In the genomic region with DNA sequence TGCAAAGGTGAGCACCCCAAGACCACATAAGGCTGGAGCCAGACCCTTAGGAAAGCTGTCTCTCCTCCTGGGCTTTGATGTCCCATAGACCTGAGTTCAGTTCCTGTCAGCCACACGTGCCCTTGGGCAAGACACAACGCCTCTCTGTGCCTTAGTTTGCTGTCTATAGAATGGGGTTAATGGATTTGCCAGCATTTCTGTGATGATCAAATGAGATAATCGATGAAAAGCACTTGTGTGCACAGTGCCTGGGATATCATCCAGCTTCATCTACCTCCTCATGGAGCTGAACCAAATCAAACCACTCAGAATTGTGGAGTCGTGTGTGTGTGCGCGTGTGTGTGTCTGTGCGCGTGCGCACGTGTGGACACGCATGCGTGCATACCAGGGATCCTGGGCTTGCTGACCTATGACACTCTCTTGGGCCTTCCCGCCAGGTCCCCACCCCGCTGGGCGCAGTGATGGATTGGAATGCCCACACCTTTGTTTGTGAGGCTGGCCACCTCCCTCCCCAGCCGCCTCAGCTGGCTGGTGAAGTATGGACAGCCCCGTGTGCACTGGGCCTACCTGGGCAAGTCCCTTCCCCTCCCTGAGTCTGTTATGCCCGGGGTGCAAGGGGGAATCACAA, we compare ENCODE assay signal across 24 cellular contexts. TPM values are rescaled to one million over a fixed set of nuclear protein-coding genes. Genes with fewer than 3 reads are reported as not detected.
A peak's percentile ranks its signal among the peaks of the same experiment; 100 is the strongest.
DNase-seq lines count a peak whose midpoint lies in the region; ATAC-seq, FAIRE-seq and TF ChIP-seq lines count a peak whose summit lies in the region.
"Had no signal": no experiment of that assay in that cellular context is flagged by ENCODE, and none has a peak within 500 bp of the region (broad histone marks: within the 10 kb centered on the region; RNA-seq: fewer than 3 reads in every experiment).

No MANE protein-coding gene starts in this region.

- peaks cover 0 to 10% of the 10 kb centered on the region in 2 experiments; a peak in 1 of 5 replicates for H3K4me1 ChIP-seq in K562 (replicated peaks in 1 of 2; ENCODE audit: control insufficient read depth in 2 of 2, insufficient read depth in 2 of 2, low read length in 2 of 2)
- H3K4me1 ChIP-seq in HepG2 (ENCODE audit: insufficient read depth, low read length), result peaks cover 62% of the 10 kb centered on the region
- H3K4me1 ChIP-seq in spleen, result peaks cover 3 to 33% (median 23%) of the 10 kb centered on the region in 6 donors
- H3K4me1 ChIP-seq: gastrocnemius medialis had no signal

- no TSS peak for BruUV-seq in K562 (replicated peaks; lab: Mats Ljungman, UMichigan)
- BruUV-seq in HepG2 (replicated peaks; lab: Mats Ljungman, UMichigan), result no TSS peak

- DNase-seq in HT-29 (ENCODE audit: low spot score), result peak; percentile 83
- DNase-seq in K562 (ENCODE audit: extremely low read depth in 1 of 4, low spot score in 3 of 4), result no peak
- DNase-seq in HepG2 (ENCODE audit: low spot score), result no peak
- DNase-seq in spleen, result peak; percentile 68
- no peak for DNase-seq in NOMO-1 treated with DMSO at 0.1 percent for 48 hours (lab: John Stamatoyannopoulos, UW; ENCODE audit: unreplicated experiment)
- DNase-seq: activated CD4-positive, alpha-beta memory T cell treated with anti-CD3 and anti-CD28 coated beads for 36 hours; activated naive CD8-positive, alpha-beta T cell treated with anti-CD3 and anti-CD28 coated beads for 36 hours; AML-193; gastrocnemius medialis; HCEC 1CT; kidney glomerular epithelial cell; NCI-H146; NCI-H2171; NCI-H82; stimulated activated CD4-positive, alpha-beta T cell treated with anti-CD3 and anti-CD28 coated beads, Interleukin-15, amount 100 ng/mL, for 24 hours; T-helper 17 cell; tibial artery; WERI-Rb-1 had no signal

- TF ChIP-seq RAD21 in K562 (CRISPR knock-in tag; conservative IDR thresholded peaks at IDR 0.05 in 1 of 2, IDR thresholded peaks at IDR 0.05 in 1 of 2) (no peak), HepG2 (CRISPR knock-in tag; IDR thresholded peaks at IDR 0.05) (no peak)

- H3K4me3 ChIP-seq in K562, result no peak overlapping the region
- H3K4me3 ChIP-seq in HepG2 (replicated peaks in 1 of 3; ENCODE audit: insufficient read depth in 1 of 3, low read depth in 2 of 3, low read length in 3 of 3), result no peak overlapping the region
- H3K4me3 ChIP-seq in spleen, result no peak overlapping the region
- H3K4me3 ChIP-seq: gastrocnemius medialis, right atrium auricular region, tibial artery had no signal

- H3K9me3 ChIP-seq in K562 (replicated peaks; ENCODE audit: control insufficient read depth, insufficient read depth, low read depth, low read length), result peaks cover 7% of the 10 kb centered on the region
- 0 out of 2 replicates have a peak, but pooled peaks cover 7% of the 10 kb centered on the region for H3K9me3 ChIP-seq in HepG2 (ENCODE audit: low read length)
- H3K9me3 ChIP-seq in spleen, result peaks cover 0 to 16% (median 12%) of the 10 kb centered on the region in 8 donors
- H3K9me3 ChIP-seq: gastrocnemius medialis had no signal

- POLR2A ChIA-PET in K562 (lab: Yijun Ruan, JAX) (interaction anchor here (0.6 to 1.2 kb wide), 3 partner anchors 8 to 11 kb away, joined by 3 read pairs; no protein-coding TSS in a partner anchor), HepG2 (lab: Yijun Ruan, JAX) (no interaction called here)

- CTCF ChIA-PET in K562 (lab: Yijun Ruan, JAX; ENCODE audit: low intra/inter-chr PET ratio) (no interaction called here), HepG2 (lab: Yijun Ruan, JAX; ENCODE audit: low intra/inter-chr PET ratio, low total read pairs) (no interaction called here)

- TF ChIP-seq POLR2A in K562 (conservative IDR thresholded peaks at IDR 0.05) (no peak), HepG2 (IDR thresholded peaks at IDR 0.05; ENCODE audit: insufficient read depth in 1 of 2, low read depth in 2 of 2, low read length in 2 of 2) (no peak), spleen (IDR thresholded peaks at IDR 0.05) (no peak)

- no peak for TF ChIP-seq EP300 in K562 (IDR thresholded peaks at IDR 0.05; ENCODE audit: low read length)
- no peak for TF ChIP-seq EP300 in HepG2 (IDR thresholded peaks at IDR 0.05; ENCODE audit: low read depth in 2 of 2, low read length in 2 of 2)
- no peak for TF ChIP-seq EP300 in HepG2 (CRISPR knock-in tag; IDR thresholded peaks at IDR 0.05; ENCODE audit: borderline replicate concordance)

- H2AFZ ChIP-seq in K562 (ENCODE audit: low read depth, low read length), result no peak overlapping the region
- no peak overlapping the region for H2AFZ ChIP-seq in HepG2 (ENCODE audit: low read length)

- H3K27me3 ChIP-seq in K562 (ENCODE audit: control insufficient read depth in 2 of 2, insufficient read depth in 2 of 2, low read length in 2 of 2) (peaks cover 7 to 43% of the 10 kb centered on the region in 2 experiments; a peak in 4 of 5 replicates), HepG2 (ENCODE audit: control insufficient read depth in 1 of 2, insufficient read depth in 2 of 2, low read length in 2 of 2) (no peaks in the 10 kb centered on the region), spleen (replicated peaks in 1 of 7) (peaks cover 0 to 11% (median 8%) of the 10 kb centered on the region in 7 donors)

- FAIRE-seq in K562 (lab: Jason Lieb, UNC) (no peak), HepG2 (lab: Jason Lieb, UNC) (no peak)
- FAIRE-seq: G401.6 had no signal

- H3K27ac ChIP-seq in K562 (ENCODE audit: extremely low read depth, low read depth, low read length) (no peak overlapping the region), HepG2 (ENCODE audit: extremely low read length, insufficient read depth, low read length) (no peak overlapping the region), spleen (no peak overlapping the region)
- H3K27ac ChIP-seq: gastrocnemius medialis, right atrium auricular region, tibial artery, WERI-Rb-1 had no signal

- H3K9me1 ChIP-seq in K562 (ENCODE audit: control insufficient read depth, insufficient read depth, low read length), result no peaks in the 10 kb centered on the region

- intact Hi-C loops in K562 (cut with micrococcal nuclease) (loop anchor here (10.0 kb wide), 1 partner anchor 721 kb away; no protein-coding TSS in a partner anchor), HepG2 (cut with micrococcal nuclease; ENCODE audit: unreplicated experiment) (loop anchor here (2.0 kb wide), 1 partner anchor 31 kb away; a partner anchor contains a TSS), spleen (cut with DNase I; ENCODE audit: low total_unique reads) (no loop called here)

- 23% methylated on average over 18 of the region's 18 CpGs for WGBS in K562 (ENCODE audit: insufficient coverage, low coverage, missing lambda C conversion rate)
- 27% methylated on average over 8 of the region's 18 CpGs for WGBS in HepG2 (ENCODE audit: low lambda C conversion rate)
- 91 to 94% (median 92%) methylated on average over 18 of the region's 18 CpGs for WGBS in spleen, 5 donors

- TF ChIP-seq CTCF in K562 (IDR thresholded peaks at IDR 0.05 in 2 of 3, conservative IDR thresholded peaks at IDR 0.05 in 1 of 3; ENCODE audit: insufficient read depth in 2 of 3, low read depth in 1 of 3, low read length in 3 of 3), result no peak
- TF ChIP-seq CTCF in HepG2 (CRISPR knock-in tag; IDR thresholded peaks at IDR 0.05), result no peak
- no peak for TF ChIP-seq CTCF in spleen (IDR thresholded peaks at IDR 0.05 in 8 of 11, conservative IDR thresholded peaks at IDR 0.05 in 3 of 11)

- H3K79me2 ChIP-seq in K562 (ENCODE audit: control insufficient read depth, insufficient read depth, low read length) (no peaks in the 10 kb centered on the region), HepG2 (ENCODE audit: insufficient read depth, low read length) (no peaks in the 10 kb centered on the region)

- no peak for ATAC-seq in K562
- ATAC-seq in HepG2, result no peak
- no peak for ATAC-seq in GM21367 (IDR thresholded peaks at IDR 0.05; ENCODE audit: unreplicated experiment)
- ATAC-seq in GM21423 (IDR thresholded peaks at IDR 0.05; ENCODE audit: unreplicated experiment), result no peak
- ATAC-seq: gastrocnemius medialis, Panc1, T-helper 17 cell had no signal

- no peak overlapping the region for H3K4me2 ChIP-seq in K562 (ENCODE audit: insufficient read depth, low read length)
- H3K4me2 ChIP-seq in HepG2 (ENCODE audit: low read depth, low read length), result no peak overlapping the region; the same call in 1 of the 2 replicates

- in situ Hi-C loops in K562 (cut with MboI) (no loop called here), HepG2 (cut with HindIII; ENCODE audit: extremely low pct_ligation_motif_present, low pct_unique_long_range_greater_than_20kb) (no loop called here)

- H4K20me1 ChIP-seq in K562 (replicated peaks; ENCODE audit: control insufficient read depth, insufficient read depth, low read length) (no peaks in the 10 kb centered on the region; the same call in 1 of the 2 replicates), HepG2 (ENCODE audit: insufficient read depth, low read length) (no peaks in the 10 kb centered on the region)

- H3K9ac ChIP-seq in K562 (ENCODE audit: insufficient read depth in 1 of 2, low read depth in 2 of 2, low read length in 2 of 2) (peak overlapping the region in 1 of 2 experiments; percentile 43; a peak in 1 of 4 replicates), HepG2 (ENCODE audit: insufficient read depth, low read depth, low read length) (no peak overlapping the region)

- H3K36me3 ChIP-seq in K562 (ENCODE audit: control insufficient read depth, insufficient read depth, low read length) (no peaks in the 10 kb centered on the region), HepG2 (replicated peaks in 1 of 2; ENCODE audit: control insufficient read depth in 1 of 2, insufficient read depth in 2 of 2, low read length in 2 of 2) (no peaks in the 10 kb centered on the region), spleen (peaks cover 0 to 27% (median 0%) of the 10 kb centered on the region in 6 donors)
- H3K36me3 ChIP-seq: gastrocnemius medialis, right atrium auricular region, tibial artery, WERI-Rb-1 had no signal

RNA-seq across cellular contexts. Expression of a gene that starts 5.2 kb away (rescaled TPM):
- 26.7 and 27.6 TPM in 2 replicates for total RNA-seq in HT-29 (2014; rRNA removed; shearing (Covaris generic))
- total RNA-seq in K562 (2011; cell fraction: chromatin; rRNA removed; ENCODE audit: low replicate concordance), result not detected in 2 replicates
- total RNA-seq in K562 (2011; cell fraction: nucleolus; rRNA removed), result not detected in 2 replicates
- not detected in 2 replicates for total RNA-seq in K562 (2011; cell fraction: nucleoplasm; rRNA removed)
- total RNA-seq in K562 (2014; rRNA removed) (not detected in 2 replicates), K562 (2014; rRNA removed; fragmentation: Illumina TruSeq; extraction: Trizol) (not detected in 2 replicates), K562 (2015; rRNA removed; fragmentation: Illumina TruSeq; extraction: Trizol) (not detected in 2 replicates), K562 (2021) (not detected in 2 replicates), HepG2 (2016; rRNA removed; fragmentation: Illumina TruSeq; extraction: Trizol) (not detected in 2 replicates), spleen (1 to 10 TPM; 2.7 to 6.4 (median 3.7) TPM)
- polyA plus RNA-seq in K562 (2011; rRNA removed) (0.03 TPM in 1 of 2 replicates, not detected in the other), K562 (2014; fragmentation: Illumina TruSeq; extraction: Trizol) (not detected in 2 replicates), K562 (2014; fragmentation: Nextera tagmentation; extraction: Ambion mirVana) (under 1 TPM in 1 of 2 experiments, not detected in 1; 0.07 TPM), K562 (2014; rRNA removed) (0.23 TPM in 1 of 2 replicates, not detected in the other), HepG2 (2011; rRNA removed) (not detected in 2 replicates), spleen (1 to 10 TPM in 2 of 3 donors, under 1 TPM in 1; 0.73 to 1.9 (median 1.1) TPM)
- 0.03 TPM in 2 replicates for polyA plus RNA-seq in K562 (2011; cell fraction: cytosol; rRNA removed)
- 0.07 TPM in 1 of 2 replicates, not detected in the other for polyA plus RNA-seq in K562 (2011; cell fraction: nucleus; rRNA removed)
- polyA plus RNA-seq in K562 (2012), result 0.09 and 0.14 TPM in 2 replicates
- polyA minus RNA-seq in K562 (2011; rRNA and poly(A)+ RNA removed), result not detected in 2 replicates
- not detected in 2 replicates for polyA minus RNA-seq in K562 (2011; cell fraction: cytosol; rRNA and poly(A)+ RNA removed)
- polyA minus RNA-seq in K562 (2011; cell fraction: nucleus; rRNA and poly(A)+ RNA removed), result not detected in 2 replicates
- not detected in 2 replicates for total RNA-seq in HepG2 (2016; cell fraction: cytosol; rRNA removed; fragmentation: Illumina TruSeq; extraction: Trizol; ENCODE audit: low read depth)
- total RNA-seq in HepG2 (2016; cell fraction: insoluble cytoplasmic fraction; rRNA removed; fragmentation: Illumina TruSeq; extraction: Trizol), result not detected in 2 replicates
- not detected in 2 replicates for total RNA-seq in HepG2 (2016; cell fraction: membrane; rRNA removed; fragmentation: Illumina TruSeq; extraction: Trizol)
- total RNA-seq in HepG2 (2016; cell fraction: nucleus; rRNA removed; fragmentation: Illumina TruSeq; extraction: Trizol), result not detected in 2 replicates
- polyA plus RNA-seq in HepG2 (2011; cell fraction: cytosol; rRNA removed), result not detected in 2 replicates
- not detected in 2 replicates for polyA plus RNA-seq in HepG2 (2011; cell fraction: nucleus; rRNA removed)
- polyA plus RNA-seq in HepG2 (2012), result not detected in 2 replicates
- polyA plus RNA-seq in HepG2 (2016; cell fraction: cytosol; fragmentation: Illumina TruSeq; extraction: Trizol; ENCODE audit: low read depth), result not detected in 2 replicates
- polyA plus RNA-seq in HepG2 (2016; cell fraction: insoluble cytoplasmic fraction; fragmentation: Illumina TruSeq; extraction: Trizol; ENCODE audit: low read depth), result not detected in 2 replicates
- polyA plus RNA-seq in HepG2 (2016; cell fraction: membrane; fragmentation: Illumina TruSeq; extraction: Trizol; ENCODE audit: low read depth), result not detected in 2 replicates
- polyA plus RNA-seq in HepG2 (2016; cell fraction: nucleus; fragmentation: Illumina TruSeq; extraction: Trizol; ENCODE audit: insufficient read depth, low read depth), result not detected in 2 replicates
- 0.05 TPM in 1 of 2 replicates, not detected in the other for polyA minus RNA-seq in HepG2 (2011; rRNA and poly(A)+ RNA removed; ENCODE audit: low replicate concordance)
- polyA minus RNA-seq in HepG2 (2011; cell fraction: cytosol; rRNA and poly(A)+ RNA removed), result 1.1 TPM in 1 of 2 replicates, not detected in the other
- not detected in 2 replicates for polyA minus RNA-seq in HepG2 (2011; cell fraction: nucleus; rRNA and poly(A)+ RNA removed)
- total RNA-seq: SK-MEL-5 had no signal

RNA-seq across cellular contexts. Expression of a gene that starts 31.6 kb away (rescaled TPM):
- total RNA-seq in HT-29 (2014; rRNA removed; shearing (Covaris generic)), result 6.4 and 7.2 TPM in 2 replicates
- total RNA-seq in K562 (2011; cell fraction: chromatin; rRNA removed; ENCODE audit: low replicate concordance), result 5.5 and 11.9 TPM in 2 replicates
- total RNA-seq in K562 (2011; cell fraction: nucleolus; rRNA removed), result 11.8 and 16.0 TPM in 2 replicates
- 9.7 and 11.1 TPM in 2 replicates for total RNA-seq in K562 (2011; cell fraction: nucleoplasm; rRNA removed)
- 8.5 and 11.8 TPM in 2 replicates for total RNA-seq in K562 (2014; rRNA removed)
- total RNA-seq in K562 (2014; rRNA removed; fragmentation: Illumina TruSeq; extraction: Trizol), result 7.0 and 7.6 TPM in 2 replicates
- 7.9 and 8.1 TPM in 2 replicates for total RNA-seq in K562 (2015; rRNA removed; fragmentation: Illumina TruSeq; extraction: Trizol)
- 10.6 and 11.6 TPM in 2 replicates for total RNA-seq in K562 (2021)
- 6.7 and 11.4 TPM in 2 replicates for polyA plus RNA-seq in K562 (2011; rRNA removed)
- polyA plus RNA-seq in K562 (2011; cell fraction: cytosol; rRNA removed), result 13.4 and 13.5 TPM in 2 replicates
- 5.1 and 5.9 TPM in 2 replicates for polyA plus RNA-seq in K562 (2011; cell fraction: nucleus; rRNA removed)
- 9.6 and 9.8 TPM in 2 replicates for polyA plus RNA-seq in K562 (2012)
- 12.4 and 12.8 TPM in 2 replicates for polyA plus RNA-seq in K562 (2014; fragmentation: Illumina TruSeq; extraction: Trizol)
- 10 to 100 TPM in 1 of 2 experiments, 1 to 10 TPM in 1; 6.3 to 11.4 TPM for polyA plus RNA-seq in K562 (2014; fragmentation: Nextera tagmentation; extraction: Ambion mirVana)
- polyA plus RNA-seq in K562 (2014; rRNA removed), result 7.3 and 7.6 TPM in 2 replicates
- 11.0 and 13.8 TPM in 2 replicates for polyA minus RNA-seq in K562 (2011; rRNA and poly(A)+ RNA removed)
- 5.7 and 7.2 TPM in 2 replicates for polyA minus RNA-seq in K562 (2011; cell fraction: cytosol; rRNA and poly(A)+ RNA removed)
- 5.8 and 10.2 TPM in 2 replicates for polyA minus RNA-seq in K562 (2011; cell fraction: nucleus; rRNA and poly(A)+ RNA removed)
- total RNA-seq in HepG2 (2016; rRNA removed; fragmentation: Illumina TruSeq; extraction: Trizol), result 4.6 and 5.5 TPM in 2 replicates
- total RNA-seq in HepG2 (2016; cell fraction: cytosol; rRNA removed; fragmentation: Illumina TruSeq; extraction: Trizol; ENCODE audit: low read depth), result 0.88 and 1.0 TPM in 2 replicates
- 5.2 and 6.0 TPM in 2 replicates for total RNA-seq in HepG2 (2016; cell fraction: insoluble cytoplasmic fraction; rRNA removed; fragmentation: Illumina TruSeq; extraction: Trizol)
- total RNA-seq in HepG2 (2016; cell fraction: membrane; rRNA removed; fragmentation: Illumina TruSeq; extraction: Trizol), result 2.7 and 3.2 TPM in 2 replicates
- total RNA-seq in HepG2 (2016; cell fraction: nucleus; rRNA removed; fragmentation: Illumina TruSeq; extraction: Trizol), result 2.5 and 3.0 TPM in 2 replicates
- polyA plus RNA-seq in HepG2 (2011; rRNA removed), result 2.4 and 3.2 TPM in 2 replicates
- polyA plus RNA-seq in HepG2 (2011; cell fraction: cytosol; rRNA removed), result 2.9 and 3.2 TPM in 2 replicates
- 1.8 and 2.3 TPM in 2 replicates for polyA plus RNA-seq in HepG2 (2011; cell fraction: nucleus; rRNA removed)
- polyA plus RNA-seq in HepG2 (2012), result 4.0 and 4.3 TPM in 2 replicates
- 0.36 and 0.53 TPM in 2 replicates for polyA plus RNA-seq in HepG2 (2016; cell fraction: cytosol; fragmentation: Illumina TruSeq; extraction: Trizol; ENCODE audit: low read depth)
- 4.1 and 5.5 TPM in 2 replicates for polyA plus RNA-seq in HepG2 (2016; cell fraction: insoluble cytoplasmic fraction; fragmentation: Illumina TruSeq; extraction: Trizol; ENCODE audit: low read depth)
- polyA plus RNA-seq in HepG2 (2016; cell fraction: membrane; fragmentation: Illumina TruSeq; extraction: Trizol; ENCODE audit: low read depth), result 1.5 TPM in 2 replicates
- 2.1 and 2.7 TPM in 2 replicates for polyA plus RNA-seq in HepG2 (2016; cell fraction: nucleus; fragmentation: Illumina TruSeq; extraction: Trizol; ENCODE audit: insufficient read depth, low read depth)
- 10.2 and 10.5 TPM in 2 replicates for polyA minus RNA-seq in HepG2 (2011; rRNA and poly(A)+ RNA removed; ENCODE audit: low replicate concordance)
- polyA minus RNA-seq in HepG2 (2011; cell fraction: cytosol; rRNA and poly(A)+ RNA removed), result 3.4 and 3.9 TPM in 2 replicates
- 5.3 and 7.2 TPM in 2 replicates for polyA minus RNA-seq in HepG2 (2011; cell fraction: nucleus; rRNA and poly(A)+ RNA removed)
- total RNA-seq in spleen, result 1 to 10 TPM; 2.7 to 3.8 (median 3.4) TPM
- 1 to 10 TPM in 2 of 3 donors, under 1 TPM in 1; 0.96 to 2.1 (median 1.9) TPM for polyA plus RNA-seq in spleen

Comparison
In these comparisons a context has a peak if more than half of its experiments do, and no peak if none do; other contexts are left out.
1. DNase-seq: peak in HT-29 (single experiment) and spleen (single experiment); none in K562 (0 of 4), HepG2 (single experiment) and NOMO-1 treated with DMSO at 0.1 percent for 48 hours (single experiment).